Comparison of ENCODE assay signal across 33 cellular contexts in the genomic region with DNA sequence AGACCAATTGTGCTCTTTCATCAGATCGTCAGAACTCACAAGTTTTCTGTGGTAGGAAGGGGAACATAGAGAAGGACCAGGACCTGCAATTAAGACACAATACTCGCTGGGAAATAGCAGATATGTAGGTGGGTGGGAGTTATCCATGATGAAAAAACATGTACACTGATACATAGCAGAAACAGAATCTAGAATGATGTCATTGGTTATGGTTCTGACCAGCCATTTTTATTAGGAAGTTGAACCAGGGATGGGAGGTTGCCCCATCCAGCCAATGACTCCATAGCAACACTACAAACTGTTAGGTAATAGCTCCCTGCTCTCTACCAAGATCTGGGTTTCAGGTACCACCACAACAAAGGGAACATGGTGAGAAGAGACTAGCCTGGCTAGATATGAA.
DNase-seq lines count a peak whose midpoint lies in the region; ATAC-seq, FAIRE-seq and TF ChIP-seq lines count a peak whose summit lies in the region.
"Had no signal": no experiment of that assay in that cellular context is flagged by ENCODE, and none has a peak within 500 bp of the region (broad histone marks: within the 10 kb centered on the region; RNA-seq: fewer than 3 reads in every experiment).

No MANE protein-coding gene starts in this region.

- no peaks in the 10 kb centered on the region for H3K27me3 ChIP-seq in HepG2 (ENCODE audit: control insufficient read depth in 1 of 2, insufficient read depth in 2 of 2, low read length in 2 of 2)
- no peaks in the 10 kb centered on the region for H3K27me3 ChIP-seq in right lobe of liver
- H3K27me3 ChIP-seq in osteoblast (ENCODE audit: insufficient read depth, low read length) = no peaks in the 10 kb centered on the region
- no peaks in the 10 kb centered on the region for H3K27me3 ChIP-seq in smooth muscle cell (ENCODE audit: low read depth)
- H3K27me3 ChIP-seq: BE2C; BLaER1; BLaER1 treated with 17β-estradiol and CSF1 and Interleukin-3, amounts not matched to agents 10 nM and 100 nM had no signal

- peaks cover 82% of the 10 kb centered on the region for H3K9me3 ChIP-seq in HepG2 (ENCODE audit: low read length)
- H3K9me3 ChIP-seq in right lobe of liver = no peaks in the 10 kb centered on the region
- H3K9me3 ChIP-seq in HEK293 (ENCODE audit: control insufficient read depth, insufficient read depth, low read depth, low read length) = no peaks in the 10 kb centered on the region
- no peaks in the 10 kb centered on the region for H3K9me3 ChIP-seq in osteoblast (ENCODE audit: low read depth, low read length)
- H3K9me3 ChIP-seq in smooth muscle cell (replicated peaks; ENCODE audit: low read depth) = no peaks in the 10 kb centered on the region
- H3K9me3 ChIP-seq: A549; BE2C; BLaER1; BLaER1 treated with 17β-estradiol and CSF1 and Interleukin-3, amounts not matched to agents 10 nM and 100 nM; Caco-2 had no signal

- POLR2A ChIA-PET in HepG2 (lab: Yijun Ruan, JAX) = no interaction called here
- POLR2A ChIA-PET in HEK293 (lab: Yijun Ruan, JAX) = interaction anchor here (0.7 kb wide), 1 partner anchor 864 kb away, joined by 3 read pairs; no protein-coding TSS in a partner anchor

- H3K4me3 ChIP-seq in HepG2 (replicated peaks in 1 of 3; ENCODE audit: insufficient read depth in 1 of 3, low read depth in 2 of 3, low read length in 3 of 3) (no peak overlapping the region), right lobe of liver (no peak overlapping the region), HEK293 (ENCODE audit: low read depth, low read length) (no peak overlapping the region), osteoblast (ENCODE audit: insufficient read depth, low read length) (no peak overlapping the region), smooth muscle cell (no peak overlapping the region)
- H3K4me3 ChIP-seq: A549; BLaER1; BLaER1 treated with 17β-estradiol and CSF1 and Interleukin-3, amounts not matched to agents 10 nM and 100 nM had no signal

- TF ChIP-seq EP300 in HepG2 (IDR thresholded peaks at IDR 0.05; ENCODE audit: low read depth in 2 of 2, low read length in 2 of 2) = no peak
- TF ChIP-seq EP300 in HepG2 (CRISPR knock-in tag; IDR thresholded peaks at IDR 0.05; ENCODE audit: borderline replicate concordance) = no peak

- H4K20me1 ChIP-seq in HepG2 (ENCODE audit: insufficient read depth, low read length) (no peaks in the 10 kb centered on the region), osteoblast (ENCODE audit: insufficient read depth, low read length) (no peaks in the 10 kb centered on the region), smooth muscle cell (ENCODE audit: low read depth) (no peaks in the 10 kb centered on the region)
- H4K20me1 ChIP-seq: BLaER1; BLaER1 treated with 17β-estradiol and CSF1 and Interleukin-3, amounts not matched to agents 10 nM and 100 nM had no signal

- DNase-seq in HepG2 (ENCODE audit: low spot score) (no peak), right lobe of liver (no peak), D721Med (ENCODE audit: insufficient read length, low spot score) (no peak), osteoblast (ENCODE audit: insufficient read length, low spot score, missing footprints) (peak; percentile 13), putamen (ENCODE audit: low spot score) (no peak), C1 segment of cervical spinal cord (lab: John Stamatoyannopoulos, UW) (no peak), smooth muscle cell (lab: John Stamatoyannopoulos, UW; ENCODE audit: unreplicated experiment) (no peak)
- DNase-seq: 8988T; ACHN; AML-193; BE2C; Caco-2; Calu3; CD4-positive, alpha-beta memory T cell; CD4-positive, alpha-beta T cell; CD4-positive, CD25-positive, alpha-beta regulatory T cell; CD8-positive, alpha-beta memory T cell; CD8-positive, alpha-beta T cell; COR-L47; DMS 273 treated with DMSO at 0.1 percent for 48 hours; DMS153; DMS53; DMS79; DMS79 treated with DMSO at 0.1 percent for 48 hours; DND-41; EL had no signal

- H2AFZ ChIP-seq in HepG2 (ENCODE audit: low read length) (no peak overlapping the region), osteoblast (ENCODE audit: low read length) (no peak overlapping the region), smooth muscle cell (ENCODE audit: low read depth) (no peak overlapping the region)

- no peaks in the 10 kb centered on the region for H3K4me1 ChIP-seq in HepG2 (ENCODE audit: insufficient read depth, low read length)
- H3K4me1 ChIP-seq in right lobe of liver = no peaks in the 10 kb centered on the region
- no peaks in the 10 kb centered on the region for H3K4me1 ChIP-seq in HEK293 (ENCODE audit: control insufficient read depth, insufficient read depth, low read length)
- no peaks in the 10 kb centered on the region for H3K4me1 ChIP-seq in osteoblast (ENCODE audit: insufficient read depth, low read length)
- H3K4me1 ChIP-seq in smooth muscle cell (ENCODE audit: low read depth) = peaks cover 6% of the 10 kb centered on the region
- H3K4me1 ChIP-seq: A549; BE2C; BLaER1; BLaER1 treated with 17β-estradiol and CSF1 and Interleukin-3, amounts not matched to agents 10 nM and 100 nM; Caco-2 had no signal

- H3K36me3 ChIP-seq in HepG2 (replicated peaks in 1 of 2; ENCODE audit: control insufficient read depth in 1 of 2, insufficient read depth in 2 of 2, low read length in 2 of 2) (no peaks in the 10 kb centered on the region), right lobe of liver (no peaks in the 10 kb centered on the region), HEK293 (ENCODE audit: control insufficient read depth in 2 of 2, insufficient read depth in 1 of 2, low read length in 2 of 2) (no peaks in the 10 kb centered on the region), osteoblast (ENCODE audit: insufficient read depth, low read length) (no peaks in the 10 kb centered on the region), smooth muscle cell (ENCODE audit: low read depth) (no peaks in the 10 kb centered on the region)
- H3K36me3 ChIP-seq: BE2C; BLaER1; BLaER1 treated with 17β-estradiol and CSF1 and Interleukin-3, amounts not matched to agents 10 nM and 100 nM had no signal

- no TSS peak for BruUV-seq in HepG2 (replicated peaks; lab: Mats Ljungman, UMichigan)

- 5% methylated on average over 2 of the region's 2 CpGs for WGBS in HepG2 (ENCODE audit: low lambda C conversion rate)
- 41% methylated on average over 2 of the region's 2 CpGs for WGBS in right lobe of liver (ENCODE audit: insufficient coverage, low coverage, low lambda C conversion rate, missing lambda C conversion rate)
- WGBS in smooth muscle cell (ENCODE audit: low lambda C conversion rate) = 81% methylated on average over 2 of the region's 2 CpGs

- in situ Hi-C loops in HepG2 (cut with HindIII; ENCODE audit: extremely low pct_ligation_motif_present, low pct_unique_long_range_greater_than_20kb) = no loop called here

- intact Hi-C loops in HepG2 (cut with micrococcal nuclease; ENCODE audit: unreplicated experiment) = no loop called here
- intact Hi-C loops in right lobe of liver (cut with DNase I) = no loop called here

- CTCF ChIA-PET in HepG2 (lab: Yijun Ruan, JAX; ENCODE audit: low intra/inter-chr PET ratio, low total read pairs) (no interaction called here), HEK293 (lab: Yijun Ruan, JAX) (interaction anchor here (0.6 kb wide), 1 partner anchor 610 kb away, joined by 4 read pairs; no protein-coding TSS in a partner anchor)

- no peak for TF ChIP-seq RAD21 in HepG2 (CRISPR knock-in tag; IDR thresholded peaks at IDR 0.05)

- H3K27ac ChIP-seq in HepG2 (ENCODE audit: extremely low read length, insufficient read depth, low read length) (no peak overlapping the region), right lobe of liver (no peak overlapping the region), HEK293 (ENCODE audit: extremely low read depth, low read depth, low read length) (no peak overlapping the region), osteoblast (ENCODE audit: low read depth, low read length) (no peak overlapping the region), smooth muscle cell (ENCODE audit: low read depth) (no peak overlapping the region)
- H3K27ac ChIP-seq: 22Rv1; A549; BLaER1; BLaER1 treated with 17β-estradiol and CSF1 and Interleukin-3, amounts not matched to agents 10 nM and 100 nM; C4-2B had no signal

- H3K4me2 ChIP-seq in HepG2 (ENCODE audit: low read depth, low read length) (no peak overlapping the region), osteoblast (ENCODE audit: insufficient read depth, low read length) (no peak overlapping the region), smooth muscle cell (no peak overlapping the region)
- H3K4me2 ChIP-seq: A549; BLaER1; BLaER1 treated with 17β-estradiol and CSF1 and Interleukin-3, amounts not matched to agents 10 nM and 100 nM had no signal

- H3K79me2 ChIP-seq in HepG2 (ENCODE audit: insufficient read depth, low read length) = no peaks in the 10 kb centered on the region
- H3K79me2 ChIP-seq in osteoblast (ENCODE audit: insufficient read depth, low read length) = no peaks in the 10 kb centered on the region
- no peaks in the 10 kb centered on the region for H3K79me2 ChIP-seq in smooth muscle cell (ENCODE audit: low read depth)

- no peaks in the 10 kb centered on the region for H3F3A ChIP-seq in smooth muscle cell (ENCODE audit: low read depth)

- FAIRE-seq in HepG2 (lab: Jason Lieb, UNC) (no peak), D721Med (lab: Jason Lieb, UNC) (peak; percentile 41)
- FAIRE-seq: A204.1, A549 had no signal

- no peak for TF ChIP-seq CTCF in HepG2 (CRISPR knock-in tag; IDR thresholded peaks at IDR 0.05)
- TF ChIP-seq CTCF in right lobe of liver (IDR thresholded peaks at IDR 0.05) = no peak
- no peak for TF ChIP-seq CTCF in D721Med (IDR thresholded peaks at IDR 0.05; ENCODE audit: insufficient read depth, missing control alignments)
- no peak for TF ChIP-seq CTCF in HEK293 (tag by site-specific recombination; IDR thresholded peaks at IDR 0.05)
- TF ChIP-seq CTCF in osteoblast (IDR thresholded peaks at IDR 0.05; ENCODE audit: extremely low read depth, low read depth, low read length) = no peak
- TF ChIP-seq CTCF in smooth muscle cell (IDR thresholded peaks at IDR 0.05; ENCODE audit: borderline replicate concordance, insufficient read depth, poor library complexity, severe bottlenecking) = no peak

- TF ChIP-seq POLR2A in HepG2 (IDR thresholded peaks at IDR 0.05; ENCODE audit: insufficient read depth in 1 of 2, low read depth in 2 of 2, low read length in 2 of 2) = no peak
- TF ChIP-seq POLR2A in right lobe of liver (IDR thresholded peaks at IDR 0.05) = no peak

- H3K9ac ChIP-seq in HepG2 (ENCODE audit: insufficient read depth, low read depth, low read length) = no peak overlapping the region
- no peak overlapping the region for H3K9ac ChIP-seq in smooth muscle cell (ENCODE audit: low read depth)
- H3K9ac ChIP-seq: BLaER1; BLaER1 treated with 17β-estradiol and CSF1 and Interleukin-3, amounts not matched to agents 10 nM and 100 nM had no signal

- ATAC-seq in HepG2 (no peak), right lobe of liver (no peak)
- ATAC-seq: CD8-positive, alpha-beta T cell had no signal

Comparison
In these comparisons a context has a peak if more than half of its experiments do, and no peak if none do; other contexts are left out.
1. Of the 63 proteins assayed by ChIP-seq in both HepG2 and HEK293: peak only in HepG2: none; only in HEK293: ATF2; in both: none; in neither: 62.